19 cellular contexts compared by ENCODE assay signal in the genomic region with DNA sequence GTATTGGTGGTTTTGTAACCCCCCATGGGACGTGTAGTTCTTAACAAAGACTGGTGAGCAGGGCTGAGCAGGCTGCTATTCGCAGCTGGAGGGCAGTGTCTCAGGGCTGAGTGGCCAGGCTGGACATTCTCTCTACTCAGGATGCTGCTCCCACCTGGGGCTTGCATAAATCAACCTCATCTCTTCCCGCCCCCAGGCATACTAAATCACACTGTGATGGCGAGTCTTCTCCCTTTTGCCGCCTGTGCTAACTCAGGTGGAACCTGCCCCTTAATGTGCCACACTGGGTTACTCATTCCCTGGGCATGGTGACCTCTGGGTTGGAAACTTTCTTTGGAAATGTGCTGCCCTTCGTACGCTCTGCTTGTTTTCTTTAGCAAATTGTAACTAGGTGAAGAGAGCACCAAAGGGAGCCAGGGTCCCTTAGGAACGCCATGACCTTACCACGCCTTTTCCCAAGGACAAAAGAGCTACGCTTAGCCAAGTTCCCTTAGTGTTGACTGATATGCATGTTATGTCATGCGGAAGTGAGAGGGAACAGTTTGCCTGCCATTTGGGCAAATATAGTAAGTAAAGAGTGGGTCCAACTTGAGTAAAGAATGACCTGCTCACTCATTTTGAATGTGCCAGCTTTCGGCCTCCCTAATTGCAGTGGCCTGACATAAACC. TPM values are rescaled to one million over a fixed set of nuclear protein-coding genes. Genes with fewer than 3 reads are reported as not detected.
DNase-seq lines count a peak whose midpoint lies in the region; ATAC-seq and TF ChIP-seq lines count a peak whose summit lies in the region.
"Had no signal": no experiment of that assay in that cellular context is flagged by ENCODE, and none has a peak within 500 bp of the region (broad histone marks: within the 10 kb centered on the region; RNA-seq: fewer than 3 reads in every experiment).

No MANE protein-coding gene starts in this region.

- peaks cover 4% of the 10 kb centered on the region for H3K9me3 Mint-ChIP-seq in endodermal cell
- peaks cover 4% of the 10 kb centered on the region for H3K9me3 Mint-ChIP-seq in activated CD8-positive, alpha-beta T cell treated with anti-CD3 and anti-CD28 coated beads for 36 hours

- no peak for TF ChIP-seq CTCF in endodermal cell (conservative IDR thresholded peaks at IDR 0.05)
- TF ChIP-seq CTCF in parathyroid adenoma (IDR thresholded peaks at IDR 0.05): peak; percentile 17
- TF ChIP-seq CTCF in activated CD8-positive, alpha-beta T cell treated with anti-CD3 and anti-CD28 coated beads for 36 hours (IDR thresholded peaks at IDR 0.05): no peak

- H3K79me2 ChIP-seq in parathyroid adenoma: no peaks in the 10 kb centered on the region

- H3K4me3 ChIP-seq in endodermal cell (ENCODE audit: low read length): no peak overlapping the region
- no peak overlapping the region for H3K4me3 ChIP-seq in parathyroid adenoma (ENCODE audit: low read depth, low read length)
- H3K4me3 ChIP-seq: GM12878, psoas muscle had no signal

- peaks cover 2% of the 10 kb centered on the region for H3K27me3 Mint-ChIP-seq in endodermal cell (ENCODE audit: insufficient read depth)
- H3K27me3 Mint-ChIP-seq in activated CD8-positive, alpha-beta T cell treated with anti-CD3 and anti-CD28 coated beads for 36 hours: no peaks in the 10 kb centered on the region
- H3K27me3 Mint-ChIP-seq: CD4-positive, CD25-positive, alpha-beta regulatory T cell; IgD-negative memory B cell had no signal

- H3K9ac ChIP-seq in endodermal cell (ENCODE audit: extremely low read depth, low read length, poor library complexity, severe bottlenecking): no peak overlapping the region
- H3K9ac ChIP-seq in parathyroid adenoma: no peak overlapping the region

- CTCF ChIA-PET in activated CD8-positive, alpha-beta T cell treated with anti-CD3 and anti-CD28 coated beads for 36 hours (lab: Charles Lee): interaction anchor here (0.7 kb wide), 1 partner anchor 194 kb away, joined by 3 read pairs; no protein-coding TSS in a partner anchor

- POLR2A ChIA-PET in activated CD8-positive, alpha-beta T cell treated with anti-CD3 and anti-CD28 coated beads for 36 hours (lab: Charles Lee): no interaction called here

- H3K4me1 ChIP-seq in endodermal cell (ENCODE audit: control insufficient read depth, insufficient read depth, low read length) (no peaks in the 10 kb centered on the region), parathyroid adenoma (peaks cover 5% of the 10 kb centered on the region)
- H3K4me1 ChIP-seq: psoas muscle had no signal

- peak; percentile 10 for DNase-seq in DMS79 (lab: John Stamatoyannopoulos, UW)
- peak; percentile 36 for DNase-seq in endodermal cell
- DNase-seq in kidney tubule cell (ENCODE audit: low spot score): peak; percentile 88
- DNase-seq in superior temporal gyrus (ENCODE audit: extremely low spot score): no peak
- no peak for DNase-seq in GDM1 (lab: John Stamatoyannopoulos, UW)
- no peak for DNase-seq in activated CD8-positive, alpha-beta T cell treated with anti-CD3 and anti-CD28 coated beads for 36 hours
- DNase-seq: activated CD4-positive, alpha-beta memory T cell treated with anti-CD3 and anti-CD28 coated beads for 36 hours; activated naive CD4-positive, alpha-beta T cell; CD4-positive, CD25-positive, alpha-beta regulatory T cell; DMS153; NCI-H1436 treated with DMSO at 0.1 percent for 48 hours; psoas muscle; stimulated activated CD4-positive, alpha-beta T cell treated with anti-CD3 and anti-CD28 coated beads, Interleukin-12 subunit alpha, Interleukin-12 subunit beta, amount 100 ng/mL, for 4 hours had no signal

- H3K9me3 ChIP-seq in endodermal cell (ENCODE audit: control insufficient read depth, low read length) (no peaks in the 10 kb centered on the region), parathyroid adenoma (ENCODE audit: control insufficient read depth, low read length) (no peaks in the 10 kb centered on the region)
- H3K9me3 ChIP-seq: psoas muscle had no signal

- intact Hi-C loops in activated CD8-positive, alpha-beta T cell treated with anti-CD3 and anti-CD28 coated beads for 36 hours (cut with micrococcal nuclease): no loop called here

- H3K27ac ChIP-seq in endodermal cell (ENCODE audit: low read depth, low read length) (no peak overlapping the region), parathyroid adenoma (peak overlapping the region; percentile 48)
- H3K27ac ChIP-seq: psoas muscle, RWPE1 had no signal

- no peak overlapping the region for H3K4me2 ChIP-seq in parathyroid adenoma (ENCODE audit: low read length)

- ATAC-seq in GM19467 (IDR thresholded peaks at IDR 0.05; ENCODE audit: unreplicated experiment): no peak
- ATAC-seq in activated CD8-positive, alpha-beta T cell treated with anti-CD3 and anti-CD28 coated beads for 36 hours: no peak
- ATAC-seq: GM12878 had no signal

- no peaks in the 10 kb centered on the region for H3K36me3 Mint-ChIP-seq in endodermal cell (ENCODE audit: low read depth)
- no peaks in the 10 kb centered on the region for H3K36me3 Mint-ChIP-seq in activated CD8-positive, alpha-beta T cell treated with anti-CD3 and anti-CD28 coated beads for 36 hours (ENCODE audit: low read depth)
- H3K36me3 Mint-ChIP-seq: activated CD4-positive, alpha-beta memory T cell treated with anti-CD3 and anti-CD28 coated beads for 36 hours; CD4-positive, CD25-positive, alpha-beta regulatory T cell; IgD-negative memory B cell had no signal

- H3K4me1 Mint-ChIP-seq in endodermal cell: no peaks in the 10 kb centered on the region
- no peaks in the 10 kb centered on the region for H3K4me1 Mint-ChIP-seq in activated CD8-positive, alpha-beta T cell treated with anti-CD3 and anti-CD28 coated beads for 36 hours (ENCODE audit: low read depth)
- H3K4me1 Mint-ChIP-seq: CD4-positive, CD25-positive, alpha-beta regulatory T cell; IgD-negative memory B cell had no signal

- no peaks in the 10 kb centered on the region for H3K27me3 ChIP-seq in endodermal cell (ENCODE audit: control insufficient read depth, insufficient read depth, low read length, poor library complexity, severe bottlenecking)
- H3K27me3 ChIP-seq in parathyroid adenoma (ENCODE audit: control insufficient read depth, insufficient read depth, low read length): no peaks in the 10 kb centered on the region

- H3K36me3 ChIP-seq in endodermal cell (ENCODE audit: control insufficient read depth, insufficient read depth, low read length) (no peaks in the 10 kb centered on the region), parathyroid adenoma (ENCODE audit: control insufficient read depth, insufficient read depth, low read length) (no peaks in the 10 kb centered on the region)

- 92 to 93% methylated on average over 9 to 12 of the region's 12 CpGs for WGBS in endodermal cell (ENCODE audit: insufficient coverage in 1 of 2, insufficient read length in 1 of 2), 2 experiments

- peak overlapping the region; percentile 58 for H2AFZ ChIP-seq in parathyroid adenoma

- no peak overlapping the region for H3K4me3 Mint-ChIP-seq in endodermal cell
- no peak overlapping the region for H3K4me3 Mint-ChIP-seq in activated CD8-positive, alpha-beta T cell treated with anti-CD3 and anti-CD28 coated beads for 36 hours
- H3K4me3 Mint-ChIP-seq: activated CD4-positive, alpha-beta memory T cell treated with anti-CD3 and anti-CD28 coated beads for 36 hours; CD4-positive, CD25-positive, alpha-beta regulatory T cell had no signal

- H3K27ac Mint-ChIP-seq in endodermal cell: no peak overlapping the region
- H3K27ac Mint-ChIP-seq in activated CD8-positive, alpha-beta T cell treated with anti-CD3 and anti-CD28 coated beads for 36 hours: no peak overlapping the region
- H3K27ac Mint-ChIP-seq: activated CD4-positive, alpha-beta memory T cell treated with anti-CD3 and anti-CD28 coated beads for 36 hours; CD4-positive, CD25-positive, alpha-beta regulatory T cell; IgD-negative memory B cell had no signal

RNA-seq across cellular contexts. Expression of gene COBL, which starts 40.4 kb away (rescaled TPM):
- 10 to 100 TPM; 27.5 to 28.3 TPM for total RNA-seq in endodermal cell
- 4.2 TPM for polyA plus RNA-seq in endodermal cell (2013, experiment 1 of 2)
- polyA plus RNA-seq in endodermal cell (2013, experiment 2 of 2): 3.6 TPM
- not detected for total RNA-seq in activated CD8-positive, alpha-beta T cell treated with anti-CD3 and anti-CD28 coated beads for 36 hours
- total RNA-seq: activated CD4-positive, alpha-beta memory T cell treated with anti-CD3 and anti-CD28 coated beads for 36 hours had no signal
- polyA plus RNA-seq: endothelial cell of umbilical vein, GM12878, IgD-negative memory B cell had no signal

Comparison
In these comparisons a context has a peak if more than half of its experiments do, and no peak if none do; other contexts are left out.
1. DNase-seq: peak in DMS79 (single experiment), endodermal cell (single experiment) and kidney tubule cell (single experiment); none in superior temporal gyrus (single experiment), GDM1 (single experiment) and activated CD8-positive, alpha-beta T cell treated with anti-CD3 and anti-CD28 coated beads for 36 hours (single experiment).
2. RNA of gene COBL, which starts 40.4 kb away (total RNA-seq): 27.5 to 28.3 TPM in endodermal cell; not detected in activated CD8-positive, alpha-beta T cell treated with anti-CD3 and anti-CD28 coated beads for 36 hours; every median in the first group is over 10 times any median in the second.